8 cellular contexts compared by ENCODE assay signal in genomic region chr12:130916251-130916911, GRCh38. TPM values are rescaled to one million over a fixed set of nuclear protein-coding genes. Genes with fewer than 3 reads are reported as not detected.
DNase-seq lines count a peak whose midpoint lies in the region; ATAC-seq lines count a peak whose summit lies in the region.

No MANE protein-coding gene starts in this region.

- no peak overlapping the region for H3K27ac ChIP-seq in SK-N-MC

- H3K9ac ChIP-seq in SK-N-MC (ENCODE audit: insufficient read length), result no peak overlapping the region

- H3K36me3 ChIP-seq in SK-N-MC (ENCODE audit: insufficient read depth, low read length), result no peaks in the 10 kb centered on the region

- H3K9me3 Mint-ChIP-seq in naive B cell, result peaks cover 3 to 12% (median 11%) of the 10 kb centered on the region in 7 donors

- H3K4me3 ChIP-seq in SK-N-MC, result peak overlapping the region; percentile 59

- peaks cover 0 to 5% of the 10 kb centered on the region in 2 donors for H3K36me3 Mint-ChIP-seq in naive B cell

- H3K9me3 ChIP-seq in SK-N-MC (ENCODE audit: low read depth, low read length), result no peaks in the 10 kb centered on the region

- DNase-seq in stimulated activated CD4-positive, alpha-beta T cell treated with anti-CD3 and anti-CD28 coated beads, Interleukin-15, amount 100 ng/mL, for 24 hours, result peak; percentile 35
- DNase-seq in stimulated activated CD4-positive, alpha-beta T cell treated with anti-CD3 and anti-CD28 coated beads, Interleukin-4, amount 100 ng/mL, for 24 hours, result no peak
- DNase-seq in MV-4-11 (lab: John Stamatoyannopoulos, UW) (peak; percentile 44), SK-N-MC (ENCODE audit: low read depth, low spot score) (peak; percentile 8), fibroblast of peridontal ligament (ENCODE audit: extremely low read depth) (peak; percentile 56), naive B cell (peak; percentile 53)
- DNase-seq in activated CD8-positive, alpha-beta memory T cell treated with anti-CD3 and anti-CD28 coated beads, Interleukin-2, amount 50 U/mL, for 4 hours, result no peak
- no peak for DNase-seq in activated effector memory CD4-positive, alpha-beta T cell treated with Interleukin-2 at 50 U/mL for 16 hours

- H3K27me3 Mint-ChIP-seq in naive B cell, result peaks cover 10 to 64% (median 30%) of the 10 kb centered on the region in 3 donors

- H3K4me1 Mint-ChIP-seq in naive B cell, result peaks cover 5 to 13% (median 11%) of the 10 kb centered on the region in 3 donors

- peak; percentile 65 to 74 for ATAC-seq in naive B cell (ENCODE audit: low read depth in 2 of 2)

- peak overlapping the region in 2 of 6 donors; percentile 76 to 77 for H3K27ac Mint-ChIP-seq in naive B cell

- peak overlapping the region in 5 of 8 donors; percentile 38 to 78 (median 65) for H3K4me3 Mint-ChIP-seq in naive B cell

RNA-seq across cellular contexts. Expression of gene ADGRD1, which starts 37.3 kb away (rescaled TPM):
- 1 to 10 TPM in 5 of 6 donors, under 1 TPM in 1; 0.26 to 6.6 (median 1.9) TPM for polyA plus RNA-seq in naive B cell (ENCODE audit: low read depth in 6 of 6)

RNA-seq across cellular contexts. Expression of gene RAN, which starts 44.5 kb away (rescaled TPM):
- 100 to 1,000 TPM; 454 to 580 (median 539) TPM for polyA plus RNA-seq in naive B cell (ENCODE audit: low read depth in 6 of 6)

Comparison
In these comparisons a context has a peak if more than half of its experiments do, and no peak if none do; other contexts are left out.
1. DNase-seq: peak in stimulated activated CD4-positive, alpha-beta T cell treated with anti-CD3 and anti-CD28 coated beads, Interleukin-15, amount 100 ng/mL, for 24 hours (single experiment), MV-4-11 (single experiment), SK-N-MC (single experiment), fibroblast of peridontal ligament (single experiment) and naive B cell (single experiment); none in stimulated activated CD4-positive, alpha-beta T cell treated with anti-CD3 and anti-CD28 coated beads, Interleukin-4, amount 100 ng/mL, for 24 hours (single experiment), activated CD8-positive, alpha-beta memory T cell treated with anti-CD3 and anti-CD28 coated beads, Interleukin-2, amount 50 U/mL, for 4 hours (single experiment) and activated effector memory CD4-positive, alpha-beta T cell treated with Interleukin-2 at 50 U/mL for 16 hours (single experiment).